11 cellular contexts compared by ENCODE assay signal in genomic region chr5:116135344-116135743, GRCh38. TPM values are rescaled to one million over a fixed set of nuclear protein-coding genes. Genes with fewer than 3 reads are reported as not detected.
DNase-seq lines count a peak whose midpoint lies in the region; ATAC-seq and TF ChIP-seq lines count a peak whose summit lies in the region.
"Had no signal": no experiment of that assay in that cellular context is flagged by ENCODE, and none has a peak within 500 bp of the region (broad histone marks: within the 10 kb centered on the region; RNA-seq: fewer than 3 reads in every experiment).

No MANE protein-coding gene starts in this region.

- H3K79me2 ChIP-seq in OCI-LY3 (ENCODE audit: low read length) (no peaks in the 10 kb centered on the region), trophoblast cell (ENCODE audit: control insufficient read depth, insufficient read depth, low read length, poor library complexity) (no peaks in the 10 kb centered on the region)

- intact Hi-C loops in activated T-helper 2 cell treated with anti-CD3 and anti-CD28 coated beads, Interferon-gamma antibody, Interleukin-2, Interleukin-4, amounts not matched to agents 10 μg/mL and 5 μg/mL and 100 μg/mL, durations not matched to agents 14 hours and 24 hours and 36 hours (cut with micrococcal nuclease): no loop called here

- no peak overlapping the region for H3K4me3 Mint-ChIP-seq in activated T-helper 2 cell treated with anti-CD3 and anti-CD28 coated beads, Interferon-gamma antibody, Interleukin-2, Interleukin-4, amounts not matched to agents 10 μg/mL and 5 μg/mL and 100 μg/mL, durations not matched to agents 14 hours and 24 hours and 36 hours (ENCODE audit: low read depth)
- H3K4me3 Mint-ChIP-seq: nephron had no signal

- H2BK5ac ChIP-seq in trophoblast cell (ENCODE audit: low read depth, low read length, poor library complexity): no peak overlapping the region

- H4K20me1 ChIP-seq in OCI-LY3 (ENCODE audit: insufficient read depth, low read length): peaks cover 4% of the 10 kb centered on the region; the same call in 1 of the 2 replicates

- peaks cover 4% of the 10 kb centered on the region for H3K36me3 ChIP-seq in OCI-LY3 (replicated peaks; ENCODE audit: low read depth, low read length)
- no peaks in the 10 kb centered on the region for H3K36me3 ChIP-seq in trophoblast cell (ENCODE audit: control insufficient read depth in 1 of 2, insufficient read depth in 2 of 2, low read length in 2 of 2)

- no peaks in the 10 kb centered on the region for H3K9me3 ChIP-seq in OCI-LY3 (ENCODE audit: insufficient read depth, low read length)
- no peaks in the 10 kb centered on the region for H3K9me3 ChIP-seq in trophoblast cell (ENCODE audit: insufficient read depth, low read depth, low read length)

- H3K23ac ChIP-seq in trophoblast cell (ENCODE audit: low read length): no peak overlapping the region

- no peak overlapping the region for H4K8ac ChIP-seq in trophoblast cell (ENCODE audit: low read depth, low read length)

- DNase-seq in stimulated activated CD4-positive, alpha-beta T cell treated with anti-CD3 and anti-CD28 coated beads, Interleukin-1b, Interleukin-23, amount 100 ng/mL, for 48 hours: peak; percentile 12
- no peak for DNase-seq in stimulated activated CD4-positive, alpha-beta T cell treated with anti-CD3 and anti-CD28 coated beads, Interleukin-4, amount 100 ng/mL, for 1 hour
- no peak for DNase-seq in DMS79 treated with DMSO at 0.1 percent for 48 hours (lab: John Stamatoyannopoulos, UW)
- no peak for DNase-seq in activated T-helper 2 cell treated with anti-CD3 and anti-CD28 coated beads, Interferon-gamma antibody, Interleukin-2, Interleukin-4, amounts not matched to agents 10 μg/mL and 5 μg/mL and 100 μg/mL, durations not matched to agents 14 hours and 24 hours and 36 hours (ENCODE audit: low spot score)
- no peak for DNase-seq in trophoblast cell
- DNase-seq in NCI-H446 (lab: John Stamatoyannopoulos, UW): no peak
- DNase-seq: COR-L47 had no signal

- H4K91ac ChIP-seq in trophoblast cell (ENCODE audit: low read depth, low read length): no peak overlapping the region

- H3K27me3 Mint-ChIP-seq in activated T-helper 2 cell treated with anti-CD3 and anti-CD28 coated beads, Interferon-gamma antibody, Interleukin-2, Interleukin-4, amounts not matched to agents 10 μg/mL and 5 μg/mL and 100 μg/mL, durations not matched to agents 14 hours and 24 hours and 36 hours (ENCODE audit: low read depth): no peaks in the 10 kb centered on the region
- H3K27me3 Mint-ChIP-seq: IgD-negative memory B cell had no signal

- H3K4me1 Mint-ChIP-seq in activated T-helper 2 cell treated with anti-CD3 and anti-CD28 coated beads, Interferon-gamma antibody, Interleukin-2, Interleukin-4, amounts not matched to agents 10 μg/mL and 5 μg/mL and 100 μg/mL, durations not matched to agents 14 hours and 24 hours and 36 hours (ENCODE audit: low read depth): peaks cover 17% of the 10 kb centered on the region

- TF ChIP-seq CTCF in OCI-LY3 (IDR thresholded peaks at IDR 0.05; ENCODE audit: low read depth, low read length): no peak

- peaks cover 9% of the 10 kb centered on the region for H3K36me3 Mint-ChIP-seq in activated T-helper 2 cell treated with anti-CD3 and anti-CD28 coated beads, Interferon-gamma antibody, Interleukin-2, Interleukin-4, amounts not matched to agents 10 μg/mL and 5 μg/mL and 100 μg/mL, durations not matched to agents 14 hours and 24 hours and 36 hours (ENCODE audit: low read depth)

- no peak overlapping the region for H3K27ac Mint-ChIP-seq in activated T-helper 2 cell treated with anti-CD3 and anti-CD28 coated beads, Interferon-gamma antibody, Interleukin-2, Interleukin-4, amounts not matched to agents 10 μg/mL and 5 μg/mL and 100 μg/mL, durations not matched to agents 14 hours and 24 hours and 36 hours

- no peak overlapping the region for H3K14ac ChIP-seq in trophoblast cell (ENCODE audit: low read length)

- H3K4me3 ChIP-seq in OCI-LY3 (ENCODE audit: low read length): 0 out of 2 replicates have a peak overlapping the region, but pooled peaks have one; percentile 21
- H3K4me3 ChIP-seq in trophoblast cell (ENCODE audit: low read depth, low read length): no peak overlapping the region

- H3K4me2 ChIP-seq in OCI-LY3 (ENCODE audit: low read length) (peak overlapping the region; percentile 46), trophoblast cell (ENCODE audit: low read length) (no peak overlapping the region)

- no CpG with 5 or more reads among the region's 5 CpGs for WGBS in trophoblast cell (ENCODE audit: extremely low coverage, insufficient coverage, insufficient read length)

- no peaks in the 10 kb centered on the region for H3K79me1 ChIP-seq in trophoblast cell (ENCODE audit: low read length)

- peak; percentile 100 for ATAC-seq in HG02938 (IDR thresholded peaks at IDR 0.05; ENCODE audit: unreplicated experiment)

- H3K27me3 ChIP-seq in OCI-LY3 (ENCODE audit: low read depth, low read length) (no peaks in the 10 kb centered on the region), trophoblast cell (ENCODE audit: insufficient read depth, low read length) (no peaks in the 10 kb centered on the region)

- no peak overlapping the region for H2BK120ac ChIP-seq in trophoblast cell (ENCODE audit: insufficient read depth, low read length, poor library complexity)

- H2AFZ ChIP-seq in OCI-LY3 (ENCODE audit: low read depth, low read length) (no peak overlapping the region), trophoblast cell (ENCODE audit: insufficient read depth, low read length, poor library complexity) (no peak overlapping the region)

- no peak overlapping the region for H2AK5ac ChIP-seq in trophoblast cell (ENCODE audit: low read length)

- H3K4me1 ChIP-seq in OCI-LY3 (ENCODE audit: low read length) (peaks cover 10% of the 10 kb centered on the region), trophoblast cell (ENCODE audit: control insufficient read depth in 1 of 2, insufficient read depth in 2 of 2, low read length in 2 of 2) (no peaks in the 10 kb centered on the region)

- H3K27ac ChIP-seq in OCI-LY3 (ENCODE audit: low read length) (no peak overlapping the region), trophoblast cell (ENCODE audit: low read depth, low read length) (no peak overlapping the region)

- no peak overlapping the region for H2BK12ac ChIP-seq in trophoblast cell (ENCODE audit: low read length)

- H3K4ac ChIP-seq in trophoblast cell (ENCODE audit: low read depth, low read length): no peak overlapping the region

- H3K9ac ChIP-seq in OCI-LY3 (ENCODE audit: low read length) (no peak overlapping the region), trophoblast cell (ENCODE audit: low read length) (no peak overlapping the region)

- H3K9me3 Mint-ChIP-seq in activated T-helper 2 cell treated with anti-CD3 and anti-CD28 coated beads, Interferon-gamma antibody, Interleukin-2, Interleukin-4, amounts not matched to agents 10 μg/mL and 5 μg/mL and 100 μg/mL, durations not matched to agents 14 hours and 24 hours and 36 hours: no peaks in the 10 kb centered on the region
- H3K9me3 Mint-ChIP-seq: IgD-negative memory B cell, nephron had no signal

- H4K12ac ChIP-seq in trophoblast cell (ENCODE audit: low read depth, low read length): no peak overlapping the region

- H3K18ac ChIP-seq in trophoblast cell (ENCODE audit: low read length): no peak overlapping the region

RNA-seq across cellular contexts. Expression of gene COMMD10, which starts 50.5 kb away (rescaled TPM):
- total RNA-seq in activated T-helper 2 cell treated with anti-CD3 and anti-CD28 coated beads, Interferon-gamma antibody, Interleukin-2, Interleukin-4, amounts not matched to agents 10 μg/mL and 5 μg/mL and 100 μg/mL, durations not matched to agents 14 hours and 24 hours and 36 hours: 23.6 and 26.1 TPM in 2 replicates
- polyA plus RNA-seq in trophoblast cell (2013): 23.5 and 24.9 TPM in 2 replicates
